8 cellular contexts compared by ENCODE assay signal in the genomic region with DNA sequence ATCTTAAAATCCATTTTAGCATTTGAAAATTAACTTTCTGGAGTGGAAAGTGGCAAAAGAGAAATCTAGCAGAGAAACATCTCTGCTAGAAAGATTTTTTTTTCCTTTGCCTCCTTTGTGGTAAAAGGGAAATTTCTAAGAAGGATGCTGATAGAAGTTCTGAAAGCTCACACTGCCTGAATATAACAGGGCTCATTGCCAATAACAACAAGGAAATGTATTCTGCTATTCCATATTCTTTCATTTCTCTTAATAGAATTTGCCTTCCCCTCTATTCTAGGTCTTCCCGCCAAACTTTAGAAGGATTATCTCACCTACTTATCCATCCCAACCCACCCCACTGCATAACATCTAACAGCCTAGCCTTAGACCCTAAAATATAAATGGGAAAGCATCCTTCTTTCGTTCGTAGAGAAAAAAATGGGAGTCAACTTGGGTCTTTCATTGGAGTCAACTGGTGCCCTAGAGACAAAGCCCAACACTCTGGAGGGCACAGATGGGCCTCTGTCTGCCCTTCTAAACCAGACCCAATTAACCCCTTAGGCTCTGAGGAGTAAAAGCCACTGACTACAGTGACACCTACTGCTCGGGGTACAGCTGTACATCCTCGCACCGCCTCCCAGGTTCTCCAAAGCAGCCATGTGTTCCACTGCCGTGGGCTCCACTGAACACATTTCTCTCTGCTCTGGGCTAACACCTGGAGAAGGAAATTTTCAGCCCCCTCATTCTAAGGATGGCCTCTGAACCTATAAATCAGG.
DNase-seq lines count a peak whose midpoint lies in the region; ATAC-seq and TF ChIP-seq lines count a peak whose summit lies in the region.

No MANE protein-coding gene starts in this region.

- H3K27ac Mint-ChIP-seq in activated T-cell treated with anti-CD3 and anti-CD28 coated beads, Interleukin-2, amount 50 U/mL, for 24 hours = no peak overlapping the region
- H3K27ac Mint-ChIP-seq in activated T-helper 1 cell treated with anti-CD3 and anti-CD28 coated beads, Interleukin-12 subunit alpha, Interleukin-12 subunit beta, Interleukin-2, Interleukin-4 antibody, amounts not matched to agents 30 ng/mL and 10 ng/mL and 1 ng/mL, durations not matched to agents 14 hours and 24 hours and 36 hours = no peak overlapping the region
- peak overlapping the region; percentile 94 for H3K27ac Mint-ChIP-seq in type B pancreatic cell

- peak overlapping the region; percentile 74 for H3K4me3 Mint-ChIP-seq in activated T-cell treated with anti-CD3 and anti-CD28 coated beads, Interleukin-2, amount 50 U/mL, for 24 hours
- peak overlapping the region; percentile 77 for H3K4me3 Mint-ChIP-seq in activated T-helper 1 cell treated with anti-CD3 and anti-CD28 coated beads, Interleukin-12 subunit alpha, Interleukin-12 subunit beta, Interleukin-2, Interleukin-4 antibody, amounts not matched to agents 30 ng/mL and 10 ng/mL and 1 ng/mL, durations not matched to agents 14 hours and 24 hours and 36 hours
- H3K4me3 Mint-ChIP-seq in type B pancreatic cell = peak overlapping the region; percentile 5

- H3K27me3 Mint-ChIP-seq in activated T-cell treated with anti-CD3 and anti-CD28 coated beads, Interleukin-2, amount 50 U/mL, for 24 hours = peaks cover 28% of the 10 kb centered on the region
- peaks cover 60% of the 10 kb centered on the region for H3K27me3 Mint-ChIP-seq in activated T-helper 1 cell treated with anti-CD3 and anti-CD28 coated beads, Interleukin-12 subunit alpha, Interleukin-12 subunit beta, Interleukin-2, Interleukin-4 antibody, amounts not matched to agents 30 ng/mL and 10 ng/mL and 1 ng/mL, durations not matched to agents 14 hours and 24 hours and 36 hours (ENCODE audit: insufficient read depth)
- no peaks in the 10 kb centered on the region for H3K27me3 Mint-ChIP-seq in type B pancreatic cell

- no peak for ATAC-seq in HG03432 (IDR thresholded peaks at IDR 0.05; ENCODE audit: unreplicated experiment)

- no peaks in the 10 kb centered on the region for H3K9me3 Mint-ChIP-seq in activated T-cell treated with anti-CD3 and anti-CD28 coated beads, Interleukin-2, amount 50 U/mL, for 24 hours
- H3K9me3 Mint-ChIP-seq in activated T-helper 1 cell treated with anti-CD3 and anti-CD28 coated beads, Interleukin-12 subunit alpha, Interleukin-12 subunit beta, Interleukin-2, Interleukin-4 antibody, amounts not matched to agents 30 ng/mL and 10 ng/mL and 1 ng/mL, durations not matched to agents 14 hours and 24 hours and 36 hours = no peaks in the 10 kb centered on the region
- H3K9me3 Mint-ChIP-seq in type B pancreatic cell = no peaks in the 10 kb centered on the region

- DNase-seq in activated T-cell treated with anti-CD3 and anti-CD28 coated beads, Interleukin-2, amount 50 U/mL, for 24 hours = no peak
- DNase-seq in activated T-cell treated with anti-CD3 and anti-CD28 coated beads for 4 hours (no peak), NCI-H2029 treated with DMSO at 0.1 percent for 48 hours (lab: John Stamatoyannopoulos, UW) (peak; percentile 36), iris pigment epithelial cell (ENCODE audit: low read depth) (peak; percentile 60), type B pancreatic cell (ENCODE audit: extremely low spot score, unreplicated experiment) (no peak), GM19238 (ENCODE audit: insufficient read length, low spot score) (no peak)
- DNase-seq in activated T-helper 1 cell treated with anti-CD3 and anti-CD28 coated beads, Interleukin-12 subunit alpha, Interleukin-12 subunit beta, Interleukin-2, Interleukin-4 antibody, amounts not matched to agents 30 ng/mL and 10 ng/mL and 1 ng/mL, durations not matched to agents 14 hours and 24 hours and 36 hours (ENCODE audit: low spot score) = no peak

- no peaks in the 10 kb centered on the region for H3K36me3 Mint-ChIP-seq in activated T-cell treated with anti-CD3 and anti-CD28 coated beads, Interleukin-2, amount 50 U/mL, for 24 hours (ENCODE audit: low read depth)
- peaks cover 1% of the 10 kb centered on the region for H3K36me3 Mint-ChIP-seq in activated T-helper 1 cell treated with anti-CD3 and anti-CD28 coated beads, Interleukin-12 subunit alpha, Interleukin-12 subunit beta, Interleukin-2, Interleukin-4 antibody, amounts not matched to agents 30 ng/mL and 10 ng/mL and 1 ng/mL, durations not matched to agents 14 hours and 24 hours and 36 hours (ENCODE audit: low read depth)
- H3K36me3 Mint-ChIP-seq in type B pancreatic cell = no peaks in the 10 kb centered on the region

- H3K4me1 Mint-ChIP-seq in activated T-cell treated with anti-CD3 and anti-CD28 coated beads, Interleukin-2, amount 50 U/mL, for 24 hours (ENCODE audit: low read depth) = peaks cover 51% of the 10 kb centered on the region
- H3K4me1 Mint-ChIP-seq in activated T-helper 1 cell treated with anti-CD3 and anti-CD28 coated beads, Interleukin-12 subunit alpha, Interleukin-12 subunit beta, Interleukin-2, Interleukin-4 antibody, amounts not matched to agents 30 ng/mL and 10 ng/mL and 1 ng/mL, durations not matched to agents 14 hours and 24 hours and 36 hours (ENCODE audit: low read depth) = peaks cover 36% of the 10 kb centered on the region
- H3K4me1 Mint-ChIP-seq in type B pancreatic cell (ENCODE audit: unreplicated experiment) = peaks cover 50% of the 10 kb centered on the region

- intact Hi-C loops in activated T-helper 1 cell treated with anti-CD3 and anti-CD28 coated beads, Interleukin-12 subunit alpha, Interleukin-12 subunit beta, Interleukin-2, Interleukin-4 antibody, amounts not matched to agents 30 ng/mL and 10 ng/mL and 1 ng/mL, durations not matched to agents 14 hours and 24 hours and 36 hours (cut with micrococcal nuclease) = loop anchor here (1.0 to 5.0 kb wide), 4 partner anchors 21 to 393 kb away; no protein-coding TSS in a partner anchor

- TF ChIP-seq CTCF in type B pancreatic cell (conservative IDR thresholded peaks at IDR 0.05) = peak; percentile 75

Comparison
In these comparisons a context has a peak if more than half of its experiments do, and no peak if none do; other contexts are left out.
1. DNase-seq: peak in NCI-H2029 treated with DMSO at 0.1 percent for 48 hours (single experiment) and iris pigment epithelial cell (single experiment); none in activated T-cell treated with anti-CD3 and anti-CD28 coated beads, Interleukin-2, amount 50 U/mL, for 24 hours (single experiment), activated T-cell treated with anti-CD3 and anti-CD28 coated beads for 4 hours (single experiment), activated T-helper 1 cell treated with anti-CD3 and anti-CD28 coated beads, Interleukin-12 subunit alpha, Interleukin-12 subunit beta, Interleukin-2, Interleukin-4 antibody, amounts not matched to agents 30 ng/mL and 10 ng/mL and 1 ng/mL, durations not matched to agents 14 hours and 24 hours and 36 hours (single experiment), type B pancreatic cell (single experiment) and GM19238 (single experiment).
2. H3K4me3 Mint-ChIP-seq: peak in every context shown above with its lines; median percentile 77 in activated T-helper 1 cell treated with anti-CD3 and anti-CD28 coated beads, Interleukin-12 subunit alpha, Interleukin-12 subunit beta, Interleukin-2, Interleukin-4 antibody, amounts not matched to agents 30 ng/mL and 10 ng/mL and 1 ng/mL, durations not matched to agents 14 hours and 24 hours and 36 hours; 74 in activated T-cell treated with anti-CD3 and anti-CD28 coated beads, Interleukin-2, amount 50 U/mL, for 24 hours; 5 in type B pancreatic cell.